Comparison of ENCODE assay signal across 8 cellular contexts in genomic region chr11:44627911-44628729, GRCh38.
A peak's percentile ranks its signal among the peaks of the same experiment; 100 is the strongest.
DNase-seq lines count a peak whose midpoint lies in the region; ATAC-seq, FAIRE-seq and TF ChIP-seq lines count a peak whose summit lies in the region.

No MANE protein-coding gene starts in this region.

- H3K4me3 ChIP-seq in spleen, result no peak overlapping the region

- TF ChIP-seq CTCF in spleen (IDR thresholded peaks at IDR 0.05 in 8 of 11, conservative IDR thresholded peaks at IDR 0.05 in 3 of 11) (no peak), D721Med (IDR thresholded peaks at IDR 0.05; ENCODE audit: insufficient read depth, missing control alignments) (no peak)

- no peak overlapping the region for H3K27ac ChIP-seq in spleen

- peaks cover 0 to 2% (median 0%) of the 10 kb centered on the region in 7 donors for H3K27me3 ChIP-seq in spleen (replicated peaks in 1 of 7)

- 35 to 70% (median 48%) methylated on average over 6 to 9 of the region's 9 CpGs for WGBS in spleen, 5 donors

- H3K36me3 ChIP-seq in spleen, result no peaks in the 10 kb centered on the region

- TF ChIP-seq POLR2A in spleen (IDR thresholded peaks at IDR 0.05), result no peak

- H3K9me3 ChIP-seq in spleen, result peaks cover 0 to 4% (median 0%) of the 10 kb centered on the region in 8 donors

- FAIRE-seq in D721Med (lab: Jason Lieb, UNC), result no peak

- peaks cover 7 to 51% (median 22%) of the 10 kb centered on the region in 6 donors for H3K4me1 ChIP-seq in spleen

- ATAC-seq in HG02884 (IDR thresholded peaks at IDR 0.05; ENCODE audit: unreplicated experiment) (peak; percentile 83), SK-N-SH treated with all-trans-retinoic acid at 6 μM for 48 hours (peak; percentile 89), left cardiac atrium (peak; percentile 87 to 91)

- DNase-seq in NCI-H345 (lab: John Stamatoyannopoulos, UW) (peak; percentile 58), NCI-H345 treated with DMSO at 0.1 percent for 48 hours (lab: John Stamatoyannopoulos, UW; ENCODE audit: unreplicated experiment) (no peak), left cardiac atrium (peak; percentile 86), spleen (peak; percentile 72), NCI-H524 (lab: John Stamatoyannopoulos, UW) (no peak), D721Med (ENCODE audit: insufficient read length, low spot score) (no peak)

- intact Hi-C loops in left cardiac atrium (cut with DNase I), result loop anchor here in 1 of 2 donors (10.0 kb wide), 1 partner anchor 477 kb away; no protein-coding TSS in a partner anchor
- intact Hi-C loops in spleen (cut with DNase I; ENCODE audit: low total_unique reads), result no loop called here

TF ChIP-seq in SK-N-SH treated with all-trans-retinoic acid at 6 μM for 48 hours, 23 proteins besides CTCF, POLR2A, EP300 and RAD21:
- TF ChIP-seq TOX (CRISPR knock-in tag; IDR thresholded peaks at IDR 0.05; ENCODE audit: borderline replicate concordance) (no peak), CREB5 (CRISPR knock-in tag; IDR thresholded peaks at IDR 0.05; ENCODE audit: low read depth) (no peak), ZFP30 (CRISPR knock-in tag; IDR thresholded peaks at IDR 0.05) (no peak), ZNF565 (CRISPR knock-in tag; conservative IDR thresholded peaks at IDR 0.05; ENCODE audit: low read depth) (no peak), ISL1 (CRISPR knock-in tag; IDR thresholded peaks at IDR 0.05) (no peak), TCF4 (CRISPR knock-in tag; IDR thresholded peaks at IDR 0.05; ENCODE audit: borderline replicate concordance) (no peak), ESRRG (CRISPR knock-in tag; IDR thresholded peaks at IDR 0.05) (no peak), PPARA (CRISPR knock-in tag; IDR thresholded peaks at IDR 0.05; ENCODE audit: borderline replicate concordance) (no peak), ZFP3 (CRISPR knock-in tag; IDR thresholded peaks at IDR 0.05) (no peak), CSDC2 (CRISPR knock-in tag; IDR thresholded peaks at IDR 0.05) (no peak), GLIS3 (CRISPR knock-in tag; IDR thresholded peaks at IDR 0.05) (no peak), ZNF8 (CRISPR knock-in tag; IDR thresholded peaks at IDR 0.05) (no peak), BACH2 (CRISPR knock-in tag; IDR thresholded peaks at IDR 0.05; ENCODE audit: borderline replicate concordance) (no peak), SNAI2 (CRISPR knock-in tag; IDR thresholded peaks at IDR 0.05) (no peak), CSRNP3 (CRISPR knock-in tag; IDR thresholded peaks at IDR 0.05) (no peak)
- TF ChIP-seq, protein P1, sequence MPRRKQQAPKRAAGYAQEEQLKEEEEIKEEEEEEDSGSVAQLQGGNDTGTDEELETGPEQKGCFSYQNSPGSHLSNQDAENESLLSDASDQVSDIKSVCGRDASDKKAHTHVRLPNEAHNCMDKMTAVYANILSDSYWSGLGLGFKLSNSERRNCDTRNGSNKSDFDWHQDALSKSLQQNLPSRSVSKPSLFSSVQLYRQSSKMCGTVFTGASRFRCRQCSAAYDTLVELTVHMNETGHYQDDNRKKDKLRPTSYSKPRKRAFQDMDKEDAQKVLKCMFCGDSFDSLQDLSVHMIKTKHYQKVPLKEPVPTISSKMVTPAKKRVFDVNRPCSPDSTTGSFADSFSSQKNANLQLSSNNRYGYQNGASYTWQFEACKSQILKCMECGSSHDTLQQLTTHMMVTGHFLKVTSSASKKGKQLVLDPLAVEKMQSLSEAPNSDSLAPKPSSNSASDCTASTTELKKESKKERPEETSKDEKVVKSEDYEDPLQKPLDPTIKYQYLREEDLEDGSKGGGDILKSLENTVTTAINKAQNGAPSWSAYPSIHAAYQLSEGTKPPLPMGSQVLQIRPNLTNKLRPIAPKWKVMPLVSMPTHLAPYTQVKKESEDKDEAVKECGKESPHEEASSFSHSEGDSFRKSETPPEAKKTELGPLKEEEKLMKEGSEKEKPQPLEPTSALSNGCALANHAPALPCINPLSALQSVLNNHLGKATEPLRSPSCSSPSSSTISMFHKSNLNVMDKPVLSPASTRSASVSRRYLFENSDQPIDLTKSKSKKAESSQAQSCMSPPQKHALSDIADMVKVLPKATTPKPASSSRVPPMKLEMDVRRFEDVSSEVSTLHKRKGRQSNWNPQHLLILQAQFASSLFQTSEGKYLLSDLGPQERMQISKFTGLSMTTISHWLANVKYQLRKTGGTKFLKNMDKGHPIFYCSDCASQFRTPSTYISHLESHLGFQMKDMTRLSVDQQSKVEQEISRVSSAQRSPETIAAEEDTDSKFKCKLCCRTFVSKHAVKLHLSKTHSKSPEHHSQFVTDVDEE (CRISPR knock-in tag; IDR thresholded peaks at IDR 0.05), result no peak
- TF ChIP-seq, protein P2, sequence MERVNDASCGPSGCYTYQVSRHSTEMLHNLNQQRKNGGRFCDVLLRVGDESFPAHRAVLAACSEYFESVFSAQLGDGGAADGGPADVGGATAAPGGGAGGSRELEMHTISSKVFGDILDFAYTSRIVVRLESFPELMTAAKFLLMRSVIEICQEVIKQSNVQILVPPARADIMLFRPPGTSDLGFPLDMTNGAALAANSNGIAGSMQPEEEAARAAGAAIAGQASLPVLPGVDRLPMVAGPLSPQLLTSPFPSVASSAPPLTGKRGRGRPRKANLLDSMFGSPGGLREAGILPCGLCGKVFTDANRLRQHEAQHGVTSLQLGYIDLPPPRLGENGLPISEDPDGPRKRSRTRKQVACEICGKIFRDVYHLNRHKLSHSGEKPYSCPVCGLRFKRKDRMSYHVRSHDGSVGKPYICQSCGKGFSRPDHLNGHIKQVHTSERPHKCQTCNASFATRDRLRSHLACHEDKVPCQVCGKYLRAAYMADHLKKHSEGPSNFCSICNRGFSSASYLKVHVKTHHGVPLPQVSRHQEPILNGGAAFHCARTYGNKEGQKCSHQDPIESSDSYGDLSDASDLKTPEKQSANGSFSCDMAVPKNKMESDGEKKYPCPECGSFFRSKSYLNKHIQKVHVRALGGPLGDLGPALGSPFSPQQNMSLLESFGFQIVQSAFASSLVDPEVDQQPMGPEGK (CRISPR knock-in tag; IDR thresholded peaks at IDR 0.05; ENCODE audit: borderline replicate concordance), result no peak
- TF ChIP-seq, protein P3, sequence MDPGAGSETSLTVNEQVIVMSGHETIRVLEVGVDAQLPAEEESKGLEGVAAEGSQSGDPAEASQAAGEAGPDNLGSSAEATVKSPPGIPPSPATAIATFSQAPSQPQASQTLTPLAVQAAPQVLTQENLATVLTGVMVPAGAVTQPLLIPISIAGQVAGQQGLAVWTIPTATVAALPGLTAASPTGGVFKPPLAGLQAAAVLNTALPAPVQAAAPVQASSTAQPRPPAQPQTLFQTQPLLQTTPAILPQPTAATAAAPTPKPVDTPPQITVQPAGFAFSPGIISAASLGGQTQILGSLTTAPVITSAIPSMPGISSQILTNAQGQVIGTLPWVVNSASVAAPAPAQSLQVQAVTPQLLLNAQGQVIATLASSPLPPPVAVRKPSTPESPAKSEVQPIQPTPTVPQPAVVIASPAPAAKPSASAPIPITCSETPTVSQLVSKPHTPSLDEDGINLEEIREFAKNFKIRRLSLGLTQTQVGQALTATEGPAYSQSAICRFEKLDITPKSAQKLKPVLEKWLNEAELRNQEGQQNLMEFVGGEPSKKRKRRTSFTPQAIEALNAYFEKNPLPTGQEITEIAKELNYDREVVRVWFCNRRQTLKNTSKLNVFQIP (CRISPR knock-in tag; IDR thresholded peaks at IDR 0.05; ENCODE audit: borderline replicate concordance, low read depth), result no peak

Comparison
In these comparisons a context has a peak if more than half of its experiments do, and no peak if none do; other contexts are left out.
1. DNase-seq: peak in NCI-H345 (single experiment), left cardiac atrium (single experiment) and spleen (single experiment); none in NCI-H345 treated with DMSO at 0.1 percent for 48 hours (single experiment), NCI-H524 (0 of 2) and D721Med (single experiment).
2. Peak in every context shown above with its lines, with median percentiles within 50 percentile points of each other: ATAC-seq.